In genomic region chr20:34983089-34983820, GRCh38 we compare ENCODE assay signal across 30 cellular contexts. TPM values are rescaled to one million over a fixed set of nuclear protein-coding genes. Genes with fewer than 3 reads are reported as not detected.
DNase-seq lines count a peak whose midpoint lies in the region; ATAC-seq, FAIRE-seq and TF ChIP-seq lines count a peak whose summit lies in the region.
"Had no signal": no experiment of that assay in that cellular context is flagged by ENCODE, and none has a peak within 500 bp of the region (broad histone marks: within the 10 kb centered on the region; RNA-seq: fewer than 3 reads in every experiment).

No MANE protein-coding gene starts in this region.

- H3K4me1 ChIP-seq in heart left ventricle (peaks cover 3 to 75% (median 44%) of the 10 kb centered on the region in 12 donors), kidney (ENCODE audit: control insufficient read depth in 1 of 2, insufficient read depth in 1 of 2, low read depth in 1 of 2, low read length in 2 of 2) (peaks cover 0 to 5% of the 10 kb centered on the region in 2 donors)
- H3K4me1 ChIP-seq: breast epithelium had no signal

- no peak overlapping the region for H3K9ac ChIP-seq in kidney (ENCODE audit: low read length in 2 of 2)

- H3K4me1 Mint-ChIP-seq in chondrocyte (ENCODE audit: low read depth), result peaks cover 3% of the 10 kb centered on the region
- H3K4me1 Mint-ChIP-seq: activated naive CD4-positive, alpha-beta T cell treated with anti-CD3 and anti-CD28 coated beads, Interleukin-2, amount 50 U/mL, for 24 hours had no signal

- no peak for TF ChIP-seq CTCF in heart left ventricle (IDR thresholded peaks at IDR 0.05)
- TF ChIP-seq CTCF in chondrocyte (IDR thresholded peaks at IDR 0.05), result no peak
- TF ChIP-seq CTCF in kidney (IDR thresholded peaks at IDR 0.05; ENCODE audit: borderline replicate concordance, extremely low read depth, insufficient read depth), result no peak

- H3K36me3 ChIP-seq in heart left ventricle (peaks cover 0 to 27% (median 0%) of the 10 kb centered on the region in 9 donors), kidney (ENCODE audit: control insufficient read depth in 1 of 2, insufficient read depth in 2 of 2, low read length in 2 of 2) (no peaks in the 10 kb centered on the region)
- H3K36me3 ChIP-seq: breast epithelium, colonic mucosa, vagina had no signal

- no peak overlapping the region for H3K4me3 Mint-ChIP-seq in chondrocyte (ENCODE audit: unreplicated experiment)
- H3K4me3 Mint-ChIP-seq: activated naive CD4-positive, alpha-beta T cell treated with anti-CD3 and anti-CD28 coated beads, Interleukin-2, amount 50 U/mL, for 24 hours; activated T-helper 17 cell treated with anti-CD3 and anti-CD28 coated beads, Interleukin-2, amount 50 U/mL, for 72 hours had no signal

- intact Hi-C loops in heart left ventricle (cut with DNase I), result no loop called here
- intact Hi-C loops in cardiac septum (cut with DNase I), result no loop called here
- intact Hi-C loops in kidney (cut with DNase I), result no loop called here

- TF ChIP-seq POLR2A in heart left ventricle (IDR thresholded peaks at IDR 0.05), result no peak

- no peaks in the 10 kb centered on the region for H3K9me3 Mint-ChIP-seq in chondrocyte (ENCODE audit: low read depth)
- H3K9me3 Mint-ChIP-seq: activated naive CD4-positive, alpha-beta T cell treated with anti-CD3 and anti-CD28 coated beads, Interleukin-2, amount 50 U/mL, for 24 hours; activated T-helper 17 cell treated with anti-CD3 and anti-CD28 coated beads, Interleukin-2, amount 50 U/mL, for 72 hours had no signal

- H3K27ac Mint-ChIP-seq in chondrocyte (ENCODE audit: unreplicated experiment), result no peak overlapping the region
- H3K27ac Mint-ChIP-seq: activated naive CD4-positive, alpha-beta T cell treated with anti-CD3 and anti-CD28 coated beads, Interleukin-2, amount 50 U/mL, for 24 hours; activated T-helper 17 cell treated with anti-CD3 and anti-CD28 coated beads, Interleukin-2, amount 50 U/mL, for 72 hours had no signal

- H3K27me3 ChIP-seq in heart left ventricle, result no peaks in the 10 kb centered on the region
- H3K27me3 ChIP-seq: colonic mucosa, vagina had no signal

- ATAC-seq in heart left ventricle (no peak), GM18858 (IDR thresholded peaks at IDR 0.05; ENCODE audit: unreplicated experiment) (no peak), GM21360 (IDR thresholded peaks at IDR 0.05; ENCODE audit: unreplicated experiment) (no peak), GM18517 (IDR thresholded peaks at IDR 0.05; ENCODE audit: unreplicated experiment) (no peak)
- ATAC-seq: A549; activated CD4-positive, CD25-positive, alpha-beta regulatory T cell treated with anti-CD3 and anti-CD28 coated beads, Interleukin-2, amount 50 U/mL, for 24 hours; activated T-helper 17 cell treated with anti-CD3 and anti-CD28 coated beads, Interleukin-2, amount 50 U/mL, for 72 hours had no signal

- no peak for FAIRE-seq in kidney (lab: Jason Lieb, UNC)
- FAIRE-seq: A549, H54, HTR-8/SVneo, TTC549 had no signal

- no peaks in the 10 kb centered on the region for H3K9me3 ChIP-seq in heart left ventricle
- H3K9me3 ChIP-seq in kidney (ENCODE audit: control insufficient read depth in 1 of 2, low read length in 2 of 2), result no peaks in the 10 kb centered on the region
- H3K9me3 ChIP-seq: A549, breast epithelium, colonic mucosa, vagina had no signal

- H3K36me3 Mint-ChIP-seq in chondrocyte (ENCODE audit: low read depth), result no peaks in the 10 kb centered on the region
- H3K36me3 Mint-ChIP-seq: activated naive CD4-positive, alpha-beta T cell treated with anti-CD3 and anti-CD28 coated beads, Interleukin-2, amount 50 U/mL, for 24 hours had no signal

- DNase-seq in heart left ventricle (peak in 1 of 5 donors; percentile 10), cardiac septum (ENCODE audit: low spot score) (no peak), chondrocyte (ENCODE audit: low spot score) (peak; percentile 39), kidney (peak; percentile 53), C1 segment of cervical spinal cord (lab: John Stamatoyannopoulos, UW) (no peak)
- DNase-seq: activated CD4-positive, alpha-beta T cell treated with anti-CD3 and anti-CD28 coated beads, Interleukin-2, amount 50 U/mL, for 48 hours; activated CD8-positive, alpha-beta memory T cell treated with anti-CD3 and anti-CD28 coated beads, Interleukin-2, amount 50 U/mL, for 4 hours; AML-193; effector memory CD4-positive, alpha-beta T cell; erythroblast; mesenchymal stem cell; NCI-H1048; NCI-H1694 treated with DMSO at 0.1 percent for 48 hours; NCI-H2171 treated with DMSO at 0.1 percent for 48 hours; NCI-H524 treated with DMSO at 0.1 percent for 48 hours; NK-92 treated with Interleukin-12 subunit alpha and Interleukin-12 subunit beta, amount 100 ng/mL, for 24 hours; stimulated activated naive CD4-positive, alpha-beta T cell treated with Interleukin-2 at 50 U/mL for 16 hours had no signal

- 18 to 30% (median 23%) methylated on average over 5 of the region's 5 CpGs for WGBS in heart left ventricle, 4 donors

- H3K4me3 ChIP-seq in heart left ventricle, result peak overlapping the region in 2 of 12 donors; percentile 0 to 62
- H3K4me3 ChIP-seq in kidney (ENCODE audit: low read length in 2 of 2), result no peak overlapping the region
- H3K4me3 ChIP-seq: A549, breast epithelium, colonic mucosa, vagina had no signal

- H3K27me3 Mint-ChIP-seq in chondrocyte (ENCODE audit: low read depth), result peaks cover 23% of the 10 kb centered on the region
- H3K27me3 Mint-ChIP-seq: activated naive CD4-positive, alpha-beta T cell treated with anti-CD3 and anti-CD28 coated beads, Interleukin-2, amount 50 U/mL, for 24 hours had no signal

- H3K27ac ChIP-seq in heart left ventricle, result peak overlapping the region in 10 of 12 donors; percentile 42 to 99 (median 77)
- H3K27ac ChIP-seq in kidney (ENCODE audit: low read depth in 2 of 2, low read length in 2 of 2), result no peak overlapping the region
- H3K27ac ChIP-seq: A549, breast epithelium, colonic mucosa, vagina had no signal

RNA-seq across cellular contexts. Expression of gene MYH7B, which starts 27.6 kb away (rescaled TPM):
- total RNA-seq in heart left ventricle (100 to 1,000 TPM in 7 of 9 donors, 10 to 100 TPM in 2; 50.7 to 306 (median 144) TPM), cardiac septum (238 TPM), chondrocyte (0.30 to 0.64 TPM in 2 of 3 replicates, not detected in the other), kidney (0.76 TPM)
- polyA plus RNA-seq in heart left ventricle (100 to 1,000 TPM in 1 of 2 donors, 10 to 100 TPM in 1; 12.8 to 448 TPM), kidney (ENCODE audit: insufficient read depth, low read depth, low replicate concordance) (3.7 TPM)

RNA-seq across cellular contexts. Expression of gene GSS, which starts 27.6 kb away (rescaled TPM):
- total RNA-seq in heart left ventricle, result 10 to 100 TPM; 17.8 to 38.1 (median 26.8) TPM
- 10 to 100 TPM; 32.3 to 38.7 TPM for polyA plus RNA-seq in heart left ventricle
- total RNA-seq in cardiac septum, result 27.5 TPM
- 39.5 to 57.7 TPM (median 57.3 TPM) in 3 replicates for total RNA-seq in chondrocyte
- total RNA-seq in kidney, result 54.9 TPM
- 71.5 TPM for polyA plus RNA-seq in kidney (ENCODE audit: insufficient read depth, low read depth, low replicate concordance)

Comparison
In these comparisons a context has a peak if more than half of its experiments do, and no peak if none do; other contexts are left out.
1. DNase-seq: peak in chondrocyte (single experiment) and kidney (single experiment); none in cardiac septum (single experiment) and C1 segment of cervical spinal cord (0 of 14).
2. H3K27ac ChIP-seq: peak in heart left ventricle (10 of 12); none in kidney (0 of 2).
3. RNA of gene MYH7B, which starts 27.6 kb away (total RNA-seq): 238 TPM in cardiac septum (single experiment) and 50.7 to 306 TPM in heart left ventricle; 0.76 TPM in kidney (single experiment) and 0.30 to 0.64 TPM in chondrocyte; every median in the first group is over 10 times any median in the second.